Comparison of ENCODE assay signal across 15 cellular contexts in the genomic region with DNA sequence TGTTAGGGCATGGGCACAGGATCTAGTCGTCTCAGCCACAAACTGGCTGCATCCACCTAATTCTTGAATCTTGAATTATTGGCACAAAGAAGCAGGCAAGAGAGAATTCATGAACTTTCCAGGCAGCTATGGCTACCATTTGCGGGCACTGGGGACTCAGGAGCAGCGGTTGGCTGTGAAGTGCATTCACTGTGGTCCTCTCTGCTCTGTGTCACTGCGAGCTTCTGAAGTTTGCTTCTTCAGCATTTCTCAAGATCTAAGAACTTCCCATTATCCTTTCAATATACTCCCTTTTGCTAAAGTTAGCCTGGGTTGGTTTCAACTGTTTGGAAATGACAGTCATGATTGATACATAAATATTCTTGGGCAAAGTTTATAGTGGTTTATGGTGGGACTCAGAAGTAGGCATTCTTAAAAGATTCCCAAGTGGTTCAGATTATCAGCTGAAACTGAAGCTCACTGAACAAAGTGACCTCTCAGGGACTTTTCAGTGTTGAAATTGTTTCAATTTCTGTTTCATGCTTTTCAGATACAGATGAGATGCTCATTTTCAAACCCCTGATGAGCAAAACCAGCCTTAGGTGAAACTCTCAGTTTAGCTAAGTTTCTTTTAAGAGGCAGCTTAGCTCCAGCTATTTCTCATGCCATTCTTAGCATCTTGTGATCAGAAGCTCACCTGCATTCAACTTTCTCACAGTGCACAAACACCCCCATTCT.
DNase-seq lines count a peak whose midpoint lies in the region; ATAC-seq and TF ChIP-seq lines count a peak whose summit lies in the region.
"Had no signal": no experiment of that assay in that cellular context is flagged by ENCODE, and none has a peak within 500 bp of the region (broad histone marks: within the 10 kb centered on the region; RNA-seq: fewer than 3 reads in every experiment).

No MANE protein-coding gene starts in this region.

- TF ChIP-seq EP300 in stomach (IDR thresholded peaks at IDR 0.05): no peak

- no peak overlapping the region for H3K18ac ChIP-seq in mesendoderm (ENCODE audit: low read length)

- no peak overlapping the region for H3K4ac ChIP-seq in mesendoderm (ENCODE audit: low read depth, low read length)

- intact Hi-C loops in stomach (cut with DNase I; ENCODE audit: low total_unique reads): no loop called here

- H2BK15ac ChIP-seq in mesendoderm (replicated peaks; ENCODE audit: low read depth): no peak overlapping the region

- no peaks in the 10 kb centered on the region for H3K79me1 ChIP-seq in mesendoderm (ENCODE audit: low read length)

- H2AK5ac ChIP-seq in mesendoderm (ENCODE audit: low read length): no peak overlapping the region

- TF ChIP-seq CTCF in GM12864 (IDR thresholded peaks at IDR 0.05; ENCODE audit: low read depth, low read length, missing control alignments): no peak
- no peak for TF ChIP-seq CTCF in stomach (IDR thresholded peaks at IDR 0.05)

- H3K9ac ChIP-seq in mesendoderm (ENCODE audit: low read length): no peak overlapping the region

- H3K79me2 ChIP-seq in mesendoderm (ENCODE audit: control insufficient read depth, insufficient read depth, low read length): no peaks in the 10 kb centered on the region

- no peak overlapping the region for H3K4me2 ChIP-seq in mesendoderm (ENCODE audit: low read length)

- no peak for TF ChIP-seq POLR2A in stomach (IDR thresholded peaks at IDR 0.05)

- no peak overlapping the region for H2BK5ac ChIP-seq in mesendoderm (ENCODE audit: low read length)

- H3K27me3 ChIP-seq in mesendoderm (ENCODE audit: insufficient read depth, low read length, poor library complexity) (no peaks in the 10 kb centered on the region), stomach (no peaks in the 10 kb centered on the region)
- H3K27me3 ChIP-seq: suprapubic skin had no signal

- no peak overlapping the region for H3K56ac ChIP-seq in mesendoderm (ENCODE audit: low read length)

- DNase-seq in GM12864 (ENCODE audit: low read depth) (peak; percentile 70), GM19240 (ENCODE audit: insufficient read length, low spot score) (peak; percentile 20), mesendoderm (no peak), GM03348 (ENCODE audit: low spot score) (no peak), stomach (no peak)
- no peak for DNase-seq in central memory CD4-positive, alpha-beta T cell
- DNase-seq: ACHN; activated CD4-positive, alpha-beta T cell treated with anti-CD3 and anti-CD28 coated beads for 4 hours; activated naive CD4-positive, alpha-beta T cell; erythroblast; NCI-H2081 treated with DMSO at 0.1 percent for 48 hours had no signal

- H3K9me3 ChIP-seq in stomach: peaks cover 0 to 6% (median 0%) of the 10 kb centered on the region in 4 donors
- H3K9me3 ChIP-seq: prostate gland had no signal

- WGBS in mesendoderm (ENCODE audit: extremely low coverage, insufficient coverage, low lambda C conversion rate): no CpG with 5 or more reads among the region's 4 CpGs
- WGBS in stomach, 5 donors: 78 to 90% (median 89%) methylated on average over 4 of the region's 4 CpGs

- no peaks in the 10 kb centered on the region for H3K36me3 ChIP-seq in mesendoderm (ENCODE audit: control insufficient read depth, insufficient read depth, low read length)
- no peaks in the 10 kb centered on the region for H3K36me3 ChIP-seq in stomach
- H3K36me3 ChIP-seq: prostate gland, suprapubic skin had no signal

- H4K8ac ChIP-seq in mesendoderm (ENCODE audit: low read depth, low read length): no peak overlapping the region

- ATAC-seq in GM21825 (IDR thresholded peaks at IDR 0.05; ENCODE audit: unreplicated experiment) (peak; percentile 93), HG03135 (IDR thresholded peaks at IDR 0.05; ENCODE audit: unreplicated experiment) (peak; percentile 91)

- H3K4me1 ChIP-seq in mesendoderm (ENCODE audit: control insufficient read depth, low read depth, low read length) (no peaks in the 10 kb centered on the region), stomach (no peaks in the 10 kb centered on the region)
- H3K4me1 ChIP-seq: prostate gland, suprapubic skin had no signal

- H4K5ac ChIP-seq in mesendoderm (ENCODE audit: low read length): no peak overlapping the region

- H2BK120ac ChIP-seq in mesendoderm (ENCODE audit: low read depth, low read length): no peak overlapping the region

- no peak overlapping the region for H3K23ac ChIP-seq in mesendoderm (ENCODE audit: low read length)

- H3K4me3 ChIP-seq in GM12864 (ENCODE audit: low read depth, low read length) (no peak overlapping the region), mesendoderm (ENCODE audit: low read length) (no peak overlapping the region), stomach (no peak overlapping the region)
- H3K4me3 ChIP-seq: prostate gland, suprapubic skin had no signal

- no peak overlapping the region for H3K27ac ChIP-seq in mesendoderm (ENCODE audit: low read depth, low read length)
- H3K27ac ChIP-seq in stomach: no peak overlapping the region
- H3K27ac ChIP-seq: prostate gland, suprapubic skin had no signal

Comparison
In these comparisons a context has a peak if more than half of its experiments do, and no peak if none do; other contexts are left out.
1. DNase-seq: peak in GM12864 (single experiment) and GM19240 (single experiment); none in central memory CD4-positive, alpha-beta T cell (single experiment), mesendoderm (single experiment), GM03348 (single experiment) and stomach (single experiment).